ENCODE assay signal across 2 cellular contexts in genomic region chr1:39981957-39982356, GRCh38.
TF ChIP-seq lines count a peak whose summit lies in the region.

No MANE protein-coding gene starts in this region.

TF ChIP-seq in GM23338, 12 proteins besides CTCF, POLR2A, EP300 and RAD21:
- TF ChIP-seq POLR2AphosphoS5 (IDR thresholded peaks at IDR 0.05; ENCODE audit: low read depth): no peak
- TF ChIP-seq ETS1 (IDR thresholded peaks at IDR 0.05): no peak
- TF ChIP-seq ZNF114 (CRISPR knock-in tag; IDR thresholded peaks at IDR 0.05): no peak
- no peak for TF ChIP-seq ZNF331 (CRISPR knock-in tag; IDR thresholded peaks at IDR 0.05; ENCODE audit: low read depth)
- TF ChIP-seq EZH2 (IDR thresholded peaks at IDR 0.05; ENCODE audit: low read depth, unreplicated experiment): no peak
- TF ChIP-seq JUNB (IDR thresholded peaks at IDR 0.05; ENCODE audit: unreplicated experiment): no peak
- no peak for TF ChIP-seq CREB1 (CRISPR knock-in tag; IDR thresholded peaks at IDR 0.05; ENCODE audit: low read depth)
- TF ChIP-seq REST (IDR thresholded peaks at IDR 0.05; ENCODE audit: unreplicated experiment): no peak
- no peak for TF ChIP-seq EZH2phosphoT487 (IDR thresholded peaks at IDR 0.05; ENCODE audit: unreplicated experiment)

TF ChIP-seq in SK-N-SH, 30 proteins besides CTCF, POLR2A, EP300 and RAD21:
- TF ChIP-seq USF2 (IDR thresholded peaks at IDR 0.05; ENCODE audit: borderline replicate concordance, low read depth, low read length) (no peak), TEAD4 (IDR thresholded peaks at IDR 0.05; ENCODE audit: borderline replicate concordance, insufficient read depth) (no peak), IRF3 (IDR thresholded peaks at IDR 0.05; ENCODE audit: low read depth, low read length) (no peak), SMC3 (IDR thresholded peaks at IDR 0.05; ENCODE audit: low read depth, low read length) (no peak), PBX3 (IDR thresholded peaks at IDR 0.05) (0 out of 2 replicates have a peak, but pooled peaks have one; percentile 20), JUND (IDR thresholded peaks at IDR 0.05) (peak; percentile 49; the same call in 1 of the 2 replicates), YY1 (IDR thresholded peaks at IDR 0.05; ENCODE audit: low read depth) (no peak), FOSL2 (IDR thresholded peaks at IDR 0.05; ENCODE audit: borderline replicate concordance, low read depth) (peak; percentile 69; the same call in 1 of the 2 replicates), MXI1 (IDR thresholded peaks at IDR 0.05; ENCODE audit: low read depth, low read length) (no peak), ELF1 (IDR thresholded peaks at IDR 0.05) (no peak), POLR2AphosphoS5 (IDR thresholded peaks at IDR 0.05; ENCODE audit: low read depth, low read length) (no peak), TCF12 (IDR thresholded peaks at IDR 0.05) (peak; percentile 53; the same call in 1 of the 2 replicates), NFIC (IDR thresholded peaks at IDR 0.05; ENCODE audit: borderline replicate concordance) (peak; percentile 68; the same call in 1 of the 2 replicates), CHD2 (IDR thresholded peaks at IDR 0.05; ENCODE audit: low read length, partially characterized antibody) (no peak), MEF2A (IDR thresholded peaks at IDR 0.05; ENCODE audit: borderline replicate concordance, low read depth) (no peak), MAX (IDR thresholded peaks at IDR 0.05; ENCODE audit: low read depth) (peak; percentile 52; the same call in 1 of the 2 replicates), NRF1 (IDR thresholded peaks at IDR 0.05; ENCODE audit: low read depth, low read length) (no peak), TAF1 (IDR thresholded peaks at IDR 0.05; ENCODE audit: borderline replicate concordance, low read depth, low read length) (no peak)
